ENCODE assay signal across 15 cellular contexts in genomic region chr6:169171951-169172350, GRCh38.
DNase-seq lines count a peak whose midpoint lies in the region; ATAC-seq lines count a peak whose summit lies in the region.
"Had no signal": no experiment of that assay in that cellular context is flagged by ENCODE, and none has a peak within 500 bp of the region (broad histone marks: within the 10 kb centered on the region; RNA-seq: fewer than 3 reads in every experiment).

No MANE protein-coding gene starts in this region.

- DNase-seq in AG20443 (ENCODE audit: low spot score) (peak; percentile 63), RPMI7951 (ENCODE audit: low read depth) (peak; percentile 90), fibroblast of gingiva (ENCODE audit: low read depth) (peak; percentile 85), renal cortical epithelial cell (ENCODE audit: low read depth) (peak; percentile 14), left lobe of liver (ENCODE audit: low spot score) (no peak), NCI-H748 treated with DMSO at 0.1 percent for 48 hours (lab: John Stamatoyannopoulos, UW) (no peak)
- DNase-seq: anterior cingulate cortex; CD4-positive, CD25-positive, alpha-beta regulatory T cell; H9; NCI-H2227 treated with DMSO at 0.1 percent for 48 hours; posterior cingulate gyrus; T-cell had no signal

- no peak for ATAC-seq in GM18873 (IDR thresholded peaks at IDR 0.05; ENCODE audit: low FRiP score, unreplicated experiment)
- ATAC-seq in HG02588 (IDR thresholded peaks at IDR 0.05; ENCODE audit: unreplicated experiment) = no peak
- no peak for ATAC-seq in left lobe of liver
- ATAC-seq: stimulated activated effector memory CD8-positive, alpha-beta T cell treated with anti-CD3 and anti-CD28 coated beads, Interleukin-12 subunit alpha, Interleukin-12 subunit beta, amount 100 ng/mL, for 72 hours; T-cell had no signal

Comparison
In these comparisons a context has a peak if more than half of its experiments do, and no peak if none do; other contexts are left out.
1. DNase-seq: peak in AG20443 (single experiment), RPMI7951 (single experiment), fibroblast of gingiva (single experiment) and renal cortical epithelial cell (single experiment); none in left lobe of liver (single experiment) and NCI-H748 treated with DMSO at 0.1 percent for 48 hours (single experiment).